8 cellular contexts compared by ENCODE assay signal in the genomic region with DNA sequence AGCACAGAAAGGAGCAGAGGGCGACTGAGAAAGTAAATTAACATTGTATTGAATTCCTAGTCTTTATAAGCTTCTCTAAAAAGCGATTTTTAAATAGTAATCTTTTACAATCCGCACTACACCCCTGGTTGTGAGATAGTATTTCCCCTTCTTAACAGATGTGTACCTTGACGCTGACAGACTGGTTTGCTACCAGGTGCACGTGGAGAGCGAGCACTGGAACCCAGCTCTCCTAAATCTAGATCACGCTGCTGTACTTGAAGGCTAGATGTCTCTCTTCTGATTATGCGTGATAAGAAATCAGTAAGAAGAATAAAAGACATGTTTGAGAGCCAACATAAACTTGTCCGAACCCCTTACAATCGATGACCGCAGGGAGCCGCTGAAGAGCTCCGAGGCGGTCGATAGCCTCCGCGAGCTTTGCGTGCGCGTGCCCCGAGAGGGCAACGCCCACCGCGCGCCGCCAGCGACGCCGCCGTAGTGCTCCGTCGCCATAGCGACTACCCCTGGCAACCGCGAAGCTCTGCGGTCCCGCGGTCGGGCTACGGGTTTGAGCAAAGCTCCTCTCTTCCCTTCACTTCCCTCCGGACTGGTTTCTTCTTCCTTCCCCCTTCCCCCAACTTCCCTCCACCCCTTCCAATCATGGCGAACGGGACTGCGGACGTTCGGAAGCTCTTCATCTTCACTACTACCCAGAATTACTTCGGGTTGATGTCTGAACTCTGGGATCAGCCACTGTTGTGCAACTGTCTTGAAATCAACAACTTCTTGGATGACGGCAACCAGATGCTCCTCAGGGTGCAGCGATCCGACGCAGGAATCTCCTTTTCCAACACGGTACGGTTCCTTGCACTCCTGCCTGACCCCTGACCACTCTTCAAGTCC. TPM values are rescaled to one million over a fixed set of nuclear protein-coding genes. Genes with fewer than 3 reads are reported as not detected.
A peak's percentile ranks its signal among the peaks of the same experiment; 100 is the strongest.
DNase-seq lines count a peak whose midpoint lies in the region; ATAC-seq and TF ChIP-seq lines count a peak whose summit lies in the region.

Gene DYNC2H1 (plus strand): TSS at position 494 of the 885 bp plus-strand sequence. CDS start 149 bp downstream, at position 643.

- no peaks in the 10 kb centered on the region for H3K27me3 ChIP-seq in BJ (ENCODE audit: control insufficient read depth, insufficient read depth, low read length)

- 1% methylated on average over 53 of the region's 53 CpGs for WGBS in lower leg skin, 2 donors

- ATAC-seq in HG03442 (IDR thresholded peaks at IDR 0.05; ENCODE audit: unreplicated experiment): peak; percentile 99

- H3K36me3 ChIP-seq in BJ (ENCODE audit: control insufficient read depth, insufficient read depth, low read length): no peaks in the 10 kb centered on the region

- no peaks in the 10 kb centered on the region for H3K36me3 Mint-ChIP-seq in activated CD4-positive, alpha-beta T cell treated with anti-CD3 and anti-CD28 coated beads, Interleukin-2, amount 10 ng/mL, durations not matched to agents 7 days and 5 days (ENCODE audit: low read depth)

- peak within 1 kb of the TSS; percentile 91 for H3K27ac Mint-ChIP-seq in activated CD4-positive, alpha-beta T cell treated with anti-CD3 and anti-CD28 coated beads, Interleukin-2, amount 10 ng/mL, durations not matched to agents 7 days and 5 days

- intact Hi-C loops in lower leg skin (cut with DNase I; ENCODE audit: low total_unique reads): no loop called here

- TF ChIP-seq CTCF in BJ (IDR thresholded peaks at IDR 0.05; ENCODE audit: insufficient read depth, low read depth, low read length) (peak; percentile 65), lower leg skin (IDR thresholded peaks at IDR 0.05) (no peak)

- H3K4me1 Mint-ChIP-seq in activated CD4-positive, alpha-beta T cell treated with anti-CD3 and anti-CD28 coated beads, Interleukin-2, amount 10 ng/mL, durations not matched to agents 7 days and 5 days: peaks cover 14% of the 10 kb centered on the region

- H3K4me3 ChIP-seq in BJ (ENCODE audit: low read depth, low read length) (peak within 1 kb of the TSS; percentile 93), lower leg skin (ENCODE audit: low read depth, poor library complexity, severe bottlenecking) (peak within 1 kb of the TSS; percentile 51)

- H3K9me3 Mint-ChIP-seq in activated CD4-positive, alpha-beta T cell treated with anti-CD3 and anti-CD28 coated beads, Interleukin-2, amount 10 ng/mL, durations not matched to agents 7 days and 5 days: no peaks in the 10 kb centered on the region

- H3K27me3 Mint-ChIP-seq in activated CD4-positive, alpha-beta T cell treated with anti-CD3 and anti-CD28 coated beads, Interleukin-2, amount 10 ng/mL, durations not matched to agents 7 days and 5 days: peaks cover 12% of the 10 kb centered on the region

- peak; percentile 66 for DNase-seq in BJ (ENCODE audit: low read depth)
- peak; percentile 70 for DNase-seq in GM19240 (ENCODE audit: insufficient read length, low spot score)
- peak; percentile 92 to 99 for DNase-seq in NCI-H526 (lab: John Stamatoyannopoulos, UW)
- DNase-seq in activated CD4-positive, alpha-beta T cell treated with anti-CD3 and anti-CD28 coated beads, Interleukin-2, amount 10 ng/mL, durations not matched to agents 7 days and 5 days: peak; percentile 90
- peak; percentile 49 to 85 for DNase-seq in dermis microvascular lymphatic vessel endothelial cell (ENCODE audit: low read depth in 2 of 2)
- DNase-seq in lower leg skin (ENCODE audit: low spot score in 2 of 2): peak; percentile 82 to 96
- DNase-seq in stimulated activated CD4-positive, alpha-beta T cell treated with anti-CD3 and anti-CD28 coated beads, Interleukin-4, amount 100 ng/mL, for 24 hours: peak; percentile 87

- POLR2A ChIA-PET in BJ (lab: Charles Lee): interaction anchor here (0.8 to 0.9 kb wide), 2 partner anchors 17 to 184 kb away, joined by 3 to 4 read pairs; no protein-coding TSS in a partner anchor
- POLR2A ChIA-PET in activated CD4-positive, alpha-beta T cell treated with anti-CD3 and anti-CD28 coated beads, Interleukin-2, amount 10 ng/mL, durations not matched to agents 7 days and 5 days (lab: Charles Lee): interaction anchor here (1.3 kb wide), 1 partner anchor 17 kb away, joined by 6 read pairs; the partner anchor contains the start of gene DCUN1D5

- no peak for TF ChIP-seq POLR2A in lower leg skin (IDR thresholded peaks at IDR 0.05)

- H3K4me3 Mint-ChIP-seq in activated CD4-positive, alpha-beta T cell treated with anti-CD3 and anti-CD28 coated beads, Interleukin-2, amount 10 ng/mL, durations not matched to agents 7 days and 5 days: peak within 1 kb of the TSS; percentile 91

- CTCF ChIA-PET in BJ (lab: Yijun Ruan, JAX): interaction anchor here (0.6 to 2.7 kb wide), 7 partner anchors 9 to 155 kb away, joined by 3 to 17 read pairs (median 3); partner anchors contain the start of gene DCUN1D5
- CTCF ChIA-PET in activated CD4-positive, alpha-beta T cell treated with anti-CD3 and anti-CD28 coated beads, Interleukin-2, amount 10 ng/mL, durations not matched to agents 7 days and 5 days (lab: Charles Lee): interaction anchor here (0.6 to 3.4 kb wide), 9 partner anchors 9 to 500 kb away, joined by 3 to 31 read pairs (median 4); partner anchors contain the start of gene DCUN1D5

RNA-seq across cellular contexts. Expression of gene DYNC2H1, which starts in this region (rescaled TPM):
- 6.1 and 11.0 TPM in 2 replicates for polyA plus RNA-seq in BJ (2011; rRNA removed)
- 10.5 and 12.7 TPM in 2 replicates for polyA minus RNA-seq in BJ (2011; rRNA and poly(A)+ RNA removed)
- total RNA-seq in activated CD4-positive, alpha-beta T cell treated with anti-CD3 and anti-CD28 coated beads, Interleukin-2, amount 10 ng/mL, durations not matched to agents 7 days and 5 days: 1 to 10 TPM in 1 of 2 experiments, under 1 TPM in 1; 0.92 to 1.3 TPM
- 2.7 and 3.3 TPM in 2 replicates for total RNA-seq in dermis microvascular lymphatic vessel endothelial cell
- total RNA-seq in lower leg skin: 10 to 100 TPM in 3 of 4 donors, 1 to 10 TPM in 1; 8.9 to 25.8 (median 13.8) TPM

Comparison
In these comparisons a context has a peak if more than half of its experiments do, and no peak if none do; other contexts are left out.
1. Peak in every context shown above with its lines: DNase-seq, ATAC-seq and H3K4me3 ChIP-seq.